11 cellular contexts compared by ENCODE assay signal in the genomic region with DNA sequence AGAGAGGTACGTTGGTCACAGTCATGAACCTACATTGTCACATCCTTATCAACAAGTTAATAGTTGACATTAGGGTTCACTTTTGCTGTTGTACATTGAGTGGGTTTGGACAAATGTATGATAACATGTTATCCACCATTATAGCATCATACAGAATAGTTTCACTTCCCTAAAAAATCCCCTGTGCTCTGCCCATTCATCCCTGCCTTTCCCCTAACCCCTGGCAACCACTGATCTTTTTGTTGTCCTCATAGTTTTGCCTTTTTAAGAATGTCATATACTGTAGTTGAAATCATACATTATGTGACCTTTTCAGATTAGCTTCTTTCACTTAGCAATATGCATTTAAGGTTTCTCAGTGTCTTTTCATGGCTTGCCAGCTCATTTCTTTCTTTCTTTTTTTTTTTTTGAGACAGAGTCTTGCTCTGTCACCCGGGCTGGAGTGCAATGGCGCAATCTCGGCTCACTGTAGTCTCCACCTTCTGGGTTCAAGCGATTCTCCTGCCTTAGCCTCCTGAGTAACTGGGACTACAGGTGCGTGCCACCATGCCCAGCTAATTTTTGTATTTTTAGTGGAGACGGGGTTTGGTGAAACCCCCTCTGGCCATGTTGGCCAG. TPM values are rescaled to one million over a fixed set of nuclear protein-coding genes. Genes with fewer than 3 reads are reported as not detected.
DNase-seq lines count a peak whose midpoint lies in the region; ATAC-seq and TF ChIP-seq lines count a peak whose summit lies in the region.
"Had no signal": no experiment of that assay in that cellular context is flagged by ENCODE, and none has a peak within 500 bp of the region (broad histone marks: within the 10 kb centered on the region; RNA-seq: fewer than 3 reads in every experiment).

No MANE protein-coding gene starts in this region.

- no TSS peak for BruUV-seq in Caco-2 (replicated peaks; lab: Mats Ljungman, UMichigan)

- H3K27me3 Mint-ChIP-seq in Caco-2 (ENCODE audit: insufficient read depth, unreplicated experiment), result no peaks in the 10 kb centered on the region

- H3K36me3 Mint-ChIP-seq in Caco-2 (ENCODE audit: insufficient read depth, unreplicated experiment), result peaks cover 10% of the 10 kb centered on the region

- peak; percentile 45 for ATAC-seq in GM19328 (IDR thresholded peaks at IDR 0.05; ENCODE audit: unreplicated experiment)
- ATAC-seq in HG02938 (IDR thresholded peaks at IDR 0.05; ENCODE audit: unreplicated experiment), result peak; percentile 63
- ATAC-seq: HCT116 had no signal

- H4K20me1 ChIP-seq in DOHH2 (ENCODE audit: control insufficient read depth, insufficient read depth, low read depth, low read length), result peaks cover 8% of the 10 kb centered on the region; the same call in 1 of the 2 replicates

- POLR2A ChIA-PET in Caco-2 (lab: Charles Lee), result no interaction called here

- H3K27ac Mint-ChIP-seq in Caco-2 (ENCODE audit: unreplicated experiment), result no peak overlapping the region

- H3K36me3 ChIP-seq in DOHH2 (ENCODE audit: control insufficient read depth, low read length), result no peaks in the 10 kb centered on the region
- H3K36me3 ChIP-seq in Caco-2 (ENCODE audit: control insufficient read depth, insufficient read depth, low read length), result no peaks in the 10 kb centered on the region
- H3K36me3 ChIP-seq in suprapubic skin, result no peaks in the 10 kb centered on the region

- peak; percentile 74 for DNase-seq in NOMO-1 treated with DMSO at 0.1 percent for 48 hours (lab: John Stamatoyannopoulos, UW; ENCODE audit: unreplicated experiment)
- DNase-seq in Caco-2, result no peak
- DNase-seq in DMS79 treated with DMSO at 0.1 percent for 48 hours (lab: John Stamatoyannopoulos, UW), result no peak
- DNase-seq in suprapubic skin (ENCODE audit: low spot score in 2 of 2), result no peak
- no peak for DNase-seq in NCI-H1417 treated with DMSO at 0.1 percent for 48 hours (lab: John Stamatoyannopoulos, UW)
- DNase-seq: NCI-H2171, occipital lobe had no signal

- CTCF ChIA-PET in Caco-2 (lab: Charles Lee), result interaction anchor here (0.7 kb wide), 1 partner anchor 1218 kb away, joined by 3 read pairs; no protein-coding TSS in a partner anchor

- peaks cover 13% of the 10 kb centered on the region for H3K4me1 Mint-ChIP-seq in Caco-2 (ENCODE audit: low read depth, unreplicated experiment)

- TF ChIP-seq POLR2A in suprapubic skin (IDR thresholded peaks at IDR 0.05), result no peak

- peak overlapping the region; percentile 27 for H3K4me2 ChIP-seq in DOHH2 (ENCODE audit: low read length)

- no peak for TF ChIP-seq CTCF in DOHH2 (IDR thresholded peaks at IDR 0.05; ENCODE audit: low read depth, low read length, poor library complexity, severe bottlenecking)
- TF ChIP-seq CTCF in Caco-2 (IDR thresholded peaks at IDR 0.05; ENCODE audit: insufficient read depth in 1 of 2, low read depth in 1 of 2, low read length in 1 of 2, severe bottlenecking in 1 of 2, unreplicated experiment in 1 of 2), result no peak
- TF ChIP-seq CTCF in suprapubic skin (IDR thresholded peaks at IDR 0.05), result no peak

- 94% methylated on average over 7 of the region's 7 CpGs for WGBS in suprapubic skin

- peaks cover 97% of the 10 kb centered on the region for H3K79me2 ChIP-seq in DOHH2 (ENCODE audit: control insufficient read depth, low read length)

- no peak for TF ChIP-seq EP300 in suprapubic skin (IDR thresholded peaks at IDR 0.05)

- intact Hi-C loops in Caco-2 (cut with micrococcal nuclease; ENCODE audit: unreplicated experiment), result no loop called here

- 0 out of 2 replicates have a peak, but pooled peaks cover 2% of the 10 kb centered on the region for H3F3A ChIP-seq in DOHH2 (ENCODE audit: control insufficient read depth, insufficient read depth)

- no peaks in the 10 kb centered on the region for H3K27me3 ChIP-seq in DOHH2 (ENCODE audit: control insufficient read depth, low read length)
- H3K27me3 ChIP-seq in Caco-2 (replicated peaks; ENCODE audit: control insufficient read depth, insufficient read depth, low read length), result no peaks in the 10 kb centered on the region
- no peaks in the 10 kb centered on the region for H3K27me3 ChIP-seq in suprapubic skin

- H3K27ac ChIP-seq in DOHH2 (ENCODE audit: low read depth, low read length) (no peak overlapping the region), suprapubic skin (no peak overlapping the region)

- H3K9me3 ChIP-seq in DOHH2 (ENCODE audit: control insufficient read depth, insufficient read depth, low read length), result no peaks in the 10 kb centered on the region
- peaks cover 8% of the 10 kb centered on the region; the same call in 1 of the 2 replicates for H3K9me3 ChIP-seq in Caco-2
- H3K9me3 ChIP-seq in suprapubic skin, result no peaks in the 10 kb centered on the region

- H3K9me2 ChIP-seq in DOHH2 (replicated peaks; ENCODE audit: control insufficient read depth, low read length), result no peaks in the 10 kb centered on the region

- peaks cover 10% of the 10 kb centered on the region for H3K9me3 Mint-ChIP-seq in Caco-2 (ENCODE audit: unreplicated experiment)

- no peak overlapping the region for H3K4me3 Mint-ChIP-seq in Caco-2 (ENCODE audit: unreplicated experiment)

- peaks cover 26% of the 10 kb centered on the region for H3K4me1 ChIP-seq in DOHH2 (ENCODE audit: control insufficient read depth, low read length)
- 0 out of 2 replicates have a peak, but pooled peaks cover 8% of the 10 kb centered on the region for H3K4me1 ChIP-seq in Caco-2
- no peaks in the 10 kb centered on the region for H3K4me1 ChIP-seq in suprapubic skin

- 0 out of 2 replicates have a peak overlapping the region, but pooled peaks have one; percentile 9 for H3K4me3 ChIP-seq in DOHH2 (ENCODE audit: low read length)
- H3K4me3 ChIP-seq in Caco-2 (ENCODE audit: low read depth, low read length), result no peak overlapping the region
- H3K4me3 ChIP-seq in suprapubic skin, result no peak overlapping the region

RNA-seq across cellular contexts. Expression of gene UCK2, which starts 50.6 kb away (rescaled TPM):
- total RNA-seq in Caco-2 (2022) (65.0 and 67.2 TPM in 2 replicates), suprapubic skin (10 to 100 TPM; 44.8 to 51.5 (median 45.4) TPM)
